ENCODE assay signal across 8 cellular contexts in the genomic region with DNA sequence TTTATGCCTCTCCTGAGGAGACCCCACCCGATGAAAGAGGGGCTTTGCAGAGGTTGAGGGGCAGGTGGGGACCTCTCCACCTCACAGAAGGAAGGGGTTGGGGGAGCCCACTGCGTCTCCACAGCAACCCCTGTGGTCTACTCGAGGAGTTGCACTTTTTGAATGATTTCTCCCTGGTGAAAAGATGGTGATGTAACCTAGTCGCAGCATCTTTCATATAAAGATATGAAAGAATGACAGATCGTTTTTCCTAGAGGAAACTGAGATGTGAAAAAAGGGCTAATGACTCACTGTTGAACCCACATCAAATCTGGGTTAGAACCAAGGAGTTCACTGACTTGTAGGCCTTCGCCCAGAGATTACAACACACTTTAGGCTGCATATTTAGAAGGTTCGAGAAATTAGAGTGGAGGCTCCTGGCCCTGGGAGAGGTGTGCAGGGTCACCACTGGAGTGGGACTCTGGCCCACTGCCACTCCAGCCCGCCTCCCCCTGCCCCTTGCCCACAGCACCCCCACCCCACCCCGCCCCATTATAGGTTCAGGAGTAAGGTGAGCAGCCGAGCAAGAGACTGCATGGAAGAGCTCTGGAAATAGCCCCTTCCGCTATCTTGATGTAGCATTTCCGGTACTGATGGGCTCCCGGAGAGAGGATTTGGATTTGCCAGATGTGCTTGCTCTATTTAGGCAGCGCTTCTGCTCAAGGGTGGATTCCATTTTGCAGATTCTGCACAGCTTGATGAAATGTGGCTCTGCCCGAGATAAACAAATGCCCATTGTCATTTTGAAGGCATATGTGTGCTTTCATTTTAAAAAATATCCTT. TPM values are rescaled to one million over a fixed set of nuclear protein-coding genes. Genes with fewer than 3 reads are reported as not detected.
DNase-seq lines count a peak whose midpoint lies in the region; ATAC-seq and TF ChIP-seq lines count a peak whose summit lies in the region.

No MANE protein-coding gene starts in this region.

- POLR2A ChIA-PET in activated naive CD8-positive, alpha-beta T cell treated with anti-CD3 and anti-CD28 coated beads, Interleukin-2, amount 10 ng/mL, durations not matched to agents 7 days and 5 days (lab: Charles Lee): no interaction called here

- TF ChIP-seq POLR2A in testis (IDR thresholded peaks at IDR 0.05): no peak

- H3K36me3 Mint-ChIP-seq in activated naive CD8-positive, alpha-beta T cell treated with anti-CD3 and anti-CD28 coated beads, Interleukin-2, amount 10 ng/mL, durations not matched to agents 7 days and 5 days: no peaks in the 10 kb centered on the region

- peak overlapping the region; percentile 55 to 70 for H3K27ac ChIP-seq in testis

- peak; percentile 72 for ATAC-seq in activated naive CD8-positive, alpha-beta T cell treated with anti-CD3 and anti-CD28 coated beads, Interleukin-2, amount 10 ng/mL, durations not matched to agents 7 days and 5 days (ENCODE audit: low read depth)

- H3K27me3 ChIP-seq in testis: no peaks in the 10 kb centered on the region

- H3K4me1 Mint-ChIP-seq in activated naive CD8-positive, alpha-beta T cell treated with anti-CD3 and anti-CD28 coated beads, Interleukin-2, amount 10 ng/mL, durations not matched to agents 7 days and 5 days: peaks cover 14% of the 10 kb centered on the region

- no peaks in the 10 kb centered on the region for H3K9me3 ChIP-seq in testis

- peaks cover 44% of the 10 kb centered on the region for H3K27me3 Mint-ChIP-seq in activated naive CD8-positive, alpha-beta T cell treated with anti-CD3 and anti-CD28 coated beads, Interleukin-2, amount 10 ng/mL, durations not matched to agents 7 days and 5 days

- DNase-seq in HCEC 1CT (peak; percentile 72), MV-4-11 (lab: John Stamatoyannopoulos, UW) (peak; percentile 82), iris pigment epithelial cell (ENCODE audit: low read depth) (peak; percentile 93), testis (no peak), SK-N-DZ (ENCODE audit: low spot score) (no peak)
- no peak for DNase-seq in activated naive CD8-positive, alpha-beta T cell treated with anti-CD3 and anti-CD28 coated beads, Interleukin-2, amount 10 ng/mL, durations not matched to agents 7 days and 5 days
- no peak for DNase-seq in central memory CD4-positive, alpha-beta T cell

- intact Hi-C loops in testis (cut with DNase I; ENCODE audit: low total_unique reads): no loop called here

- TF ChIP-seq CTCF in GM12874 (IDR thresholded peaks at IDR 0.05; ENCODE audit: insufficient read depth, low read depth, low read length): peak; percentile 50
- TF ChIP-seq CTCF in testis (IDR thresholded peaks at IDR 0.05): peak; percentile 10 to 25 (median 22)

- no peaks in the 10 kb centered on the region for H3K9me3 Mint-ChIP-seq in activated naive CD8-positive, alpha-beta T cell treated with anti-CD3 and anti-CD28 coated beads, Interleukin-2, amount 10 ng/mL, durations not matched to agents 7 days and 5 days

- no peaks in the 10 kb centered on the region for H3K36me3 ChIP-seq in testis (ENCODE audit: low read depth, missing control alignments)

- H3K27ac Mint-ChIP-seq in activated naive CD8-positive, alpha-beta T cell treated with anti-CD3 and anti-CD28 coated beads, Interleukin-2, amount 10 ng/mL, durations not matched to agents 7 days and 5 days: no peak overlapping the region

- peaks cover 2% of the 10 kb centered on the region for H3K4me1 ChIP-seq in testis

- H3K4me3 ChIP-seq in testis: no peak overlapping the region

- WGBS in testis, 2 donors: 50 to 60% methylated on average over 13 to 15 of the region's 15 CpGs

- H3K4me3 Mint-ChIP-seq in activated naive CD8-positive, alpha-beta T cell treated with anti-CD3 and anti-CD28 coated beads, Interleukin-2, amount 10 ng/mL, durations not matched to agents 7 days and 5 days: peak overlapping the region; percentile 67

RNA-seq across cellular contexts. Expression of a gene that starts 6.7 kb away (rescaled TPM):
- not detected for total RNA-seq in activated naive CD8-positive, alpha-beta T cell treated with anti-CD3 and anti-CD28 coated beads, Interleukin-2, amount 10 ng/mL, durations not matched to agents 7 days and 5 days
- 1 to 10 TPM; 2.4 to 2.6 TPM for total RNA-seq in testis
- 4.5 TPM for polyA plus RNA-seq in testis (ENCODE audit: insufficient read depth, low read depth, low replicate concordance)
- 0.13 and 0.71 TPM in 2 replicates for polyA plus RNA-seq in SK-N-DZ (2014; cell fraction: cytosol; rRNA removed)
- 0.57 and 0.65 TPM in 2 replicates for polyA plus RNA-seq in SK-N-DZ (2014; cell fraction: nucleus; rRNA removed)

Comparison
In these comparisons a context has a peak if more than half of its experiments do, and no peak if none do; other contexts are left out.
1. DNase-seq: peak in HCEC 1CT (single experiment), MV-4-11 (single experiment) and iris pigment epithelial cell (single experiment); none in activated naive CD8-positive, alpha-beta T cell treated with anti-CD3 and anti-CD28 coated beads, Interleukin-2, amount 10 ng/mL, durations not matched to agents 7 days and 5 days (single experiment), testis (single experiment), SK-N-DZ (single experiment) and central memory CD4-positive, alpha-beta T cell (single experiment).